In genomic region chr5:93511445-93511844, GRCh38 we compare ENCODE assay signal across 22 cellular contexts.
DNase-seq lines count a peak whose midpoint lies in the region; ATAC-seq and TF ChIP-seq lines count a peak whose summit lies in the region.
"Had no signal": no experiment of that assay in that cellular context is flagged by ENCODE, and none has a peak within 500 bp of the region (broad histone marks: within the 10 kb centered on the region; RNA-seq: fewer than 3 reads in every experiment).

No MANE protein-coding gene starts in this region.

- H3K36me3 Mint-ChIP-seq in GM23338 (ENCODE audit: low read depth) (no peaks in the 10 kb centered on the region), osteocyte (ENCODE audit: unreplicated experiment) (peaks cover 27% of the 10 kb centered on the region), H9 (ENCODE audit: insufficient read depth in 1 of 3, low read depth in 3 of 3) (no peaks in the 10 kb centered on the region)
- H3K36me3 Mint-ChIP-seq in stimulated activated effector memory CD8-positive, alpha-beta T cell treated with anti-CD3 and anti-CD28 coated beads, Interleukin-12 subunit alpha, Interleukin-12 subunit beta, amount 100 ng/mL, for 72 hours = no peaks in the 10 kb centered on the region
- H3K36me3 Mint-ChIP-seq: T-cell had no signal

- H3K36me3 ChIP-seq in GM23338 (ENCODE audit: insufficient read depth) = no peaks in the 10 kb centered on the region

- H3K9me3 Mint-ChIP-seq in GM23338 = no peaks in the 10 kb centered on the region; the same call in 2 of the 3 replicates
- no peaks in the 10 kb centered on the region for H3K9me3 Mint-ChIP-seq in stimulated activated effector memory CD8-positive, alpha-beta T cell treated with anti-CD3 and anti-CD28 coated beads, Interleukin-12 subunit alpha, Interleukin-12 subunit beta, amount 100 ng/mL, for 72 hours
- no peaks in the 10 kb centered on the region for H3K9me3 Mint-ChIP-seq in osteocyte (ENCODE audit: unreplicated experiment)
- no peaks in the 10 kb centered on the region for H3K9me3 Mint-ChIP-seq in H9
- H3K9me3 Mint-ChIP-seq: T-cell had no signal

- no peak overlapping the region for H3K9ac ChIP-seq in H9 (ENCODE audit: extremely low read depth, insufficient read length, low read length)
- H3K9ac ChIP-seq: GM23248 had no signal

- no peak overlapping the region for H2BK12ac ChIP-seq in H9 (ENCODE audit: insufficient read length, low read depth, low read length)

- no peak overlapping the region for H3K4ac ChIP-seq in H9 (ENCODE audit: low read depth, low read length)

- H3K27me3 ChIP-seq in GM23338 (ENCODE audit: insufficient read depth) (no peaks in the 10 kb centered on the region), H9 (ENCODE audit: insufficient read depth, low read length) (no peaks in the 10 kb centered on the region)

- H3K4me3 Mint-ChIP-seq in GM23338 (no peak overlapping the region), osteocyte (ENCODE audit: unreplicated experiment) (no peak overlapping the region), H9 (no peak overlapping the region)
- no peak overlapping the region for H3K4me3 Mint-ChIP-seq in stimulated activated effector memory CD8-positive, alpha-beta T cell treated with anti-CD3 and anti-CD28 coated beads, Interleukin-12 subunit alpha, Interleukin-12 subunit beta, amount 100 ng/mL, for 72 hours
- H3K4me3 Mint-ChIP-seq: T-cell had no signal

- TF ChIP-seq RAD21 in Ishikawa (IDR thresholded peaks at IDR 0.05; ENCODE audit: low read depth) = peak; percentile 18; the same call in 1 of the 2 replicates

- no peak overlapping the region for H3K14ac ChIP-seq in H9 (ENCODE audit: insufficient read depth, low read length)

- H3K4me1 Mint-ChIP-seq in GM23338 = peaks cover 4% of the 10 kb centered on the region; the same call in 1 of the 3 replicates
- no peaks in the 10 kb centered on the region for H3K4me1 Mint-ChIP-seq in stimulated activated effector memory CD8-positive, alpha-beta T cell treated with anti-CD3 and anti-CD28 coated beads, Interleukin-12 subunit alpha, Interleukin-12 subunit beta, amount 100 ng/mL, for 72 hours
- peaks cover 11% of the 10 kb centered on the region for H3K4me1 Mint-ChIP-seq in osteocyte (ENCODE audit: unreplicated experiment)
- peaks cover 3 to 4% of the 10 kb centered on the region in 2 experiments; a peak in 2 of 4 replicates for H3K4me1 Mint-ChIP-seq in H9
- H3K4me1 Mint-ChIP-seq: T-cell had no signal

- no peaks in the 10 kb centered on the region for H4K20me1 ChIP-seq in GM23338 (replicated peaks; ENCODE audit: insufficient read depth)
- no peaks in the 10 kb centered on the region for H4K20me1 ChIP-seq in H9 (ENCODE audit: control insufficient read depth, insufficient read depth, insufficient read length)

- DNase-seq in GM23338 (ENCODE audit: low spot score) = peak; percentile 8
- peak; percentile 28 for DNase-seq in dermis blood vessel endothelial cell
- DNase-seq in stimulated activated effector memory CD8-positive, alpha-beta T cell treated with anti-CD3 and anti-CD28 coated beads, Interleukin-12 subunit alpha, Interleukin-12 subunit beta, amount 100 ng/mL, for 72 hours (ENCODE audit: low spot score in 2 of 2) = no peak
- DNase-seq in osteocyte (ENCODE audit: extremely low spot score, unreplicated experiment) = no peak
- DNase-seq in H9 = no peak
- no peak for DNase-seq in activated CD4-positive, CD25-positive, alpha-beta regulatory T cell treated with anti-CD3 and anti-CD28 coated beads, Interleukin-2, amount 50 U/mL, for 72 hours
- DNase-seq: ACHN, C1 segment of cervical spinal cord, GDM1, GM23248, Karpas-422, NCI-H1048, NCI-H1436, NCI-H2081, NCI-H510A, NCI-H774, PC-9, SIG-M5, T-cell had no signal

- no CpG with 5 or more reads among the region's 2 CpGs for WGBS in H9 (ENCODE audit: extremely low coverage, insufficient read length, low lambda C conversion rate)

- no peaks in the 10 kb centered on the region for H3K9me2 ChIP-seq in GM23338 (ENCODE audit: insufficient read depth)

- no peaks in the 10 kb centered on the region for H3K79me1 ChIP-seq in H9 (ENCODE audit: insufficient read depth, low read depth, low read length, poor library complexity, severe bottlenecking)

- no peaks in the 10 kb centered on the region for H3K4me1 ChIP-seq in GM23338 (ENCODE audit: insufficient read depth)
- no peaks in the 10 kb centered on the region for H3K4me1 ChIP-seq in H9 (ENCODE audit: insufficient read depth, low read length)

- H2AFZ ChIP-seq in GM23338 (no peak overlapping the region), H9 (ENCODE audit: low read length) (no peak overlapping the region)
- H2AFZ ChIP-seq: GM23248, PC-9 had no signal

- H2BK15ac ChIP-seq in H9 (ENCODE audit: low read depth, low read length) = no peak overlapping the region

- no peak overlapping the region for H2BK120ac ChIP-seq in H9 (ENCODE audit: low read depth, low read length, poor library complexity, severe bottlenecking)

- TF ChIP-seq CTCF in GM23338 (conservative IDR thresholded peaks at IDR 0.05; ENCODE audit: low read depth in 2 of 2) (peak in 1 of 2 experiments; percentile 35; a peak in 1 of 4 replicates), osteocyte (IDR thresholded peaks at IDR 0.05) (no peak), H9 (conservative IDR thresholded peaks at IDR 0.05) (no peak)

- H2BK5ac ChIP-seq in H9 (ENCODE audit: insufficient read length, low read length) = no peak overlapping the region

- no peak for ATAC-seq in GM23338
- peak; percentile 26 for ATAC-seq in stimulated activated effector memory CD8-positive, alpha-beta T cell treated with anti-CD3 and anti-CD28 coated beads, Interleukin-12 subunit alpha, Interleukin-12 subunit beta, amount 100 ng/mL, for 72 hours
- ATAC-seq: SK-N-SH treated with all-trans-retinoic acid at 6 μM for 48 hours, T-cell had no signal

- no peak overlapping the region for H2AK5ac ChIP-seq in H9 (ENCODE audit: insufficient read length, low read length)

- no peak overlapping the region for H3K4me2 ChIP-seq in GM23338
- H3K4me2 ChIP-seq in H9 (ENCODE audit: insufficient read depth, insufficient read length, low read length) = no peak overlapping the region
- H3K4me2 ChIP-seq: PC-9 had no signal

- no peak overlapping the region for H4K8ac ChIP-seq in H9 (replicated peaks; ENCODE audit: insufficient read length, low read depth, low read length)

- H3K27me3 Mint-ChIP-seq in GM23338 (ENCODE audit: insufficient read depth, low read depth, poor library complexity) (no peaks in the 10 kb centered on the region), osteocyte (ENCODE audit: unreplicated experiment) (no peaks in the 10 kb centered on the region), H9 (ENCODE audit: low read depth) (no peaks in the 10 kb centered on the region)

- H3K27ac ChIP-seq in GM23338 (ENCODE audit: low read depth) (no peak overlapping the region), H9 (ENCODE audit: insufficient read length, low read depth, low read length) (no peak overlapping the region)
- H3K27ac ChIP-seq: PC-9, RWPE1 had no signal

- H3K23ac ChIP-seq in H9 (ENCODE audit: insufficient read length, low read depth, low read length) = no peak overlapping the region

- H3F3A ChIP-seq in GM23338 (replicated peaks; ENCODE audit: low read depth) = no peaks in the 10 kb centered on the region

- H4K5ac ChIP-seq in H9 (ENCODE audit: insufficient read length, low read depth, low read length) = no peak overlapping the region

- H3T11ph ChIP-seq in H9 (ENCODE audit: low read length) = no peak overlapping the region

- no peak overlapping the region for H3K18ac ChIP-seq in H9 (ENCODE audit: insufficient read length, low read depth, low read length)

- H3K56ac ChIP-seq in H9 (ENCODE audit: insufficient read length, low read depth, low read length) = no peak overlapping the region

- no peak overlapping the region for H2BK20ac ChIP-seq in H9 (ENCODE audit: low read depth, low read length, poor library complexity, severe bottlenecking)

- no peak overlapping the region for H4K91ac ChIP-seq in H9 (ENCODE audit: insufficient read length, low read depth, low read length)

- TF ChIP-seq EP300 in Ishikawa (IDR thresholded peaks at IDR 0.05; ENCODE audit: borderline replicate concordance) = no peak

- H3K9me3 ChIP-seq in H9 (ENCODE audit: control insufficient read depth, low read depth, low read length) = no peaks in the 10 kb centered on the region

- H3K27ac Mint-ChIP-seq in GM23338 = no peak overlapping the region
- no peak overlapping the region for H3K27ac Mint-ChIP-seq in stimulated activated effector memory CD8-positive, alpha-beta T cell treated with anti-CD3 and anti-CD28 coated beads, Interleukin-12 subunit alpha, Interleukin-12 subunit beta, amount 100 ng/mL, for 72 hours
- no peak overlapping the region for H3K27ac Mint-ChIP-seq in osteocyte (ENCODE audit: unreplicated experiment)
- H3K27ac Mint-ChIP-seq in H9 = no peak overlapping the region
- H3K27ac Mint-ChIP-seq: T-cell had no signal

- H3K23me2 ChIP-seq in H9 (ENCODE audit: insufficient read length, low read depth, low read length, poor library complexity, severe bottlenecking) = no peaks in the 10 kb centered on the region

- no peak overlapping the region for H3K4me3 ChIP-seq in GM23338
- H3K4me3 ChIP-seq: GM23248, PC-9 had no signal

- no peaks in the 10 kb centered on the region for H3K79me2 ChIP-seq in GM23338 (replicated peaks; ENCODE audit: insufficient read depth)
- H3K79me2 ChIP-seq in H9 (ENCODE audit: insufficient read depth, low read length) = no peaks in the 10 kb centered on the region

TF ChIP-seq in GM23338, 12 proteins besides CTCF, POLR2A, EP300 and RAD21 (continues in another document):
- TF ChIP-seq NANOG (IDR thresholded peaks at IDR 0.05; ENCODE audit: borderline replicate concordance) (no peak), ZNF114 (CRISPR knock-in tag; IDR thresholded peaks at IDR 0.05) (no peak), ZNF331 (CRISPR knock-in tag; IDR thresholded peaks at IDR 0.05; ENCODE audit: low read depth) (no peak), EZH2phosphoT487 (IDR thresholded peaks at IDR 0.05; ENCODE audit: unreplicated experiment) (no peak)

TF ChIP-seq in Ishikawa, 13 proteins besides CTCF, POLR2A, EP300 and RAD21 (continues in another document):
- no peak for TF ChIP-seq FOXM1 (IDR thresholded peaks at IDR 0.05; ENCODE audit: borderline replicate concordance, low read depth)

Comparison
In these comparisons a context has a peak if more than half of its experiments do, and no peak if none do; other contexts are left out.
1. DNase-seq: peak in GM23338 (single experiment) and dermis blood vessel endothelial cell (single experiment); none in stimulated activated effector memory CD8-positive, alpha-beta T cell treated with anti-CD3 and anti-CD28 coated beads, Interleukin-12 subunit alpha, Interleukin-12 subunit beta, amount 100 ng/mL, for 72 hours (0 of 2), osteocyte (single experiment), H9 (single experiment) and activated CD4-positive, CD25-positive, alpha-beta regulatory T cell treated with anti-CD3 and anti-CD28 coated beads, Interleukin-2, amount 50 U/mL, for 72 hours (single experiment).